Comparison of ENCODE assay signal across 8 cellular contexts in genomic region chr4:36255575-36255974, GRCh38. TPM values are rescaled to one million over a fixed set of nuclear protein-coding genes. Genes with fewer than 3 reads are reported as not detected.
DNase-seq lines count a peak whose midpoint lies in the region; ATAC-seq and TF ChIP-seq lines count a peak whose summit lies in the region.

No MANE protein-coding gene starts in this region.

- no peaks in the 10 kb centered on the region for H3K36me3 Mint-ChIP-seq in activated naive CD4-positive, alpha-beta T cell treated with anti-CD3 and anti-CD28 coated beads for 36 hours (ENCODE audit: low read depth)
- H3K36me3 Mint-ChIP-seq in osteocyte (ENCODE audit: unreplicated experiment), result no peaks in the 10 kb centered on the region

- no peaks in the 10 kb centered on the region for H3K4me1 ChIP-seq in uterus

- peak overlapping the region; percentile 41 for H3K4me3 Mint-ChIP-seq in activated naive CD4-positive, alpha-beta T cell treated with anti-CD3 and anti-CD28 coated beads for 36 hours
- H3K4me3 Mint-ChIP-seq in osteocyte (ENCODE audit: unreplicated experiment), result no peak overlapping the region

- H3K36me3 ChIP-seq in uterus, result no peaks in the 10 kb centered on the region

- no peak for TF ChIP-seq CTCF in uterus (IDR thresholded peaks at IDR 0.05)
- TF ChIP-seq CTCF in osteocyte (IDR thresholded peaks at IDR 0.05), result no peak

- H3K9me3 Mint-ChIP-seq in activated naive CD4-positive, alpha-beta T cell treated with anti-CD3 and anti-CD28 coated beads for 36 hours, result no peaks in the 10 kb centered on the region
- H3K9me3 Mint-ChIP-seq in osteocyte (ENCODE audit: unreplicated experiment), result no peaks in the 10 kb centered on the region

- intact Hi-C loops in activated naive CD4-positive, alpha-beta T cell treated with anti-CD3 and anti-CD28 coated beads for 36 hours (cut with micrococcal nuclease), result loop anchor here (1.0 kb wide), 7 partner anchors 11 to 139 kb away; partner anchors contain the start of gene ARAP2
- intact Hi-C loops in uterus (cut with DNase I; ENCODE audit: low total_unique reads), result no loop called here

- H3K27me3 ChIP-seq in uterus, result no peaks in the 10 kb centered on the region

- H3K4me3 ChIP-seq in uterus, result no peak overlapping the region

- CTCF ChIA-PET in activated naive CD4-positive, alpha-beta T cell treated with anti-CD3 and anti-CD28 coated beads for 36 hours (lab: Charles Lee), result interaction anchor here (0.7 to 4.9 kb wide), 2 partner anchors 11 to 14 kb away, joined by 3 to 26 read pairs; partner anchors contain the start of gene ARAP2

- TF ChIP-seq POLR2A in uterus (IDR thresholded peaks at IDR 0.05), result no peak

- H3K27me3 Mint-ChIP-seq in activated naive CD4-positive, alpha-beta T cell treated with anti-CD3 and anti-CD28 coated beads for 36 hours (ENCODE audit: low read depth), result no peaks in the 10 kb centered on the region
- H3K27me3 Mint-ChIP-seq in osteocyte (ENCODE audit: unreplicated experiment), result no peaks in the 10 kb centered on the region

- no peaks in the 10 kb centered on the region for H3K9me3 ChIP-seq in uterus

- no peak overlapping the region for H3K27ac ChIP-seq in uterus

- ATAC-seq in GM18502 (IDR thresholded peaks at IDR 0.05; ENCODE audit: poor library complexity, unreplicated experiment), result peak; percentile 80
- ATAC-seq in GM21786 (IDR thresholded peaks at IDR 0.05; ENCODE audit: unreplicated experiment), result peak; percentile 83

- DNase-seq in NAMALWA (ENCODE audit: low spot score), result peak; percentile 61
- peak; percentile 81 for DNase-seq in activated naive CD4-positive, alpha-beta T cell treated with anti-CD3 and anti-CD28 coated beads for 36 hours
- DNase-seq in stimulated activated CD4-positive, alpha-beta T cell treated with anti-CD3 and anti-CD28 coated beads, Interleukin-4, amount 100 ng/mL, for 1 hour, result peak; percentile 15
- no peak for DNase-seq in uterus
- DNase-seq in osteocyte (ENCODE audit: extremely low spot score, unreplicated experiment), result no peak
- no peak for DNase-seq in NCI-H2196 treated with DMSO at 0.1 percent for 48 hours (lab: John Stamatoyannopoulos, UW; ENCODE audit: unreplicated experiment)

- H3K4me1 Mint-ChIP-seq in activated naive CD4-positive, alpha-beta T cell treated with anti-CD3 and anti-CD28 coated beads for 36 hours (ENCODE audit: low read depth), result peaks cover 30% of the 10 kb centered on the region
- peaks cover 3% of the 10 kb centered on the region for H3K4me1 Mint-ChIP-seq in osteocyte (ENCODE audit: unreplicated experiment)

- H3K27ac Mint-ChIP-seq in activated naive CD4-positive, alpha-beta T cell treated with anti-CD3 and anti-CD28 coated beads for 36 hours, result peak overlapping the region; percentile 90
- H3K27ac Mint-ChIP-seq in osteocyte (ENCODE audit: unreplicated experiment), result no peak overlapping the region

RNA-seq across cellular contexts. Expression of gene ARAP2, which starts 11.3 kb away (rescaled TPM):
- total RNA-seq in activated naive CD4-positive, alpha-beta T cell treated with anti-CD3 and anti-CD28 coated beads for 36 hours, result 10 to 100 TPM; 29.6 to 38.2 TPM
- 100 to 1,000 TPM in 1 of 4 donors, 10 to 100 TPM in 3; 10.5 to 134 (median 27.1) TPM for total RNA-seq in uterus
- 1.0 and 2.4 TPM in 2 replicates for total RNA-seq in osteocyte

RNA-seq across cellular contexts. Expression of gene DTHD1, which starts 25.8 kb away (rescaled TPM):
- under 1 TPM; 0.17 to 0.25 TPM for total RNA-seq in activated naive CD4-positive, alpha-beta T cell treated with anti-CD3 and anti-CD28 coated beads for 36 hours
- total RNA-seq in uterus (1 to 10 TPM; 1.0 to 2.5 (median 2.1) TPM), osteocyte (not detected in 2 replicates)

Comparison
In these comparisons a context has a peak if more than half of its experiments do, and no peak if none do; other contexts are left out.
1. DNase-seq: peak in NAMALWA (single experiment), activated naive CD4-positive, alpha-beta T cell treated with anti-CD3 and anti-CD28 coated beads for 36 hours (single experiment) and stimulated activated CD4-positive, alpha-beta T cell treated with anti-CD3 and anti-CD28 coated beads, Interleukin-4, amount 100 ng/mL, for 1 hour (single experiment); none in uterus (0 of 2), osteocyte (single experiment) and NCI-H2196 treated with DMSO at 0.1 percent for 48 hours (single experiment).